1 cellular context compared by ENCODE assay signal in genomic region chr17:58412064-58412703, GRCh38.
TF ChIP-seq lines count a peak whose summit lies in the region.

No MANE protein-coding gene starts in this region.

TF ChIP-seq in HepG2, 621 proteins besides CTCF, POLR2A, EP300 and RAD21:
- TF ChIP-seq RBFOX2 (IDR thresholded peaks at IDR 0.05; ENCODE audit: low read depth, low read length) (peak; percentile 83), SP1 (IDR thresholded peaks at IDR 0.05) (no peak), SP1 (CRISPR knock-in tag; IDR thresholded peaks at IDR 0.05) (no peak), CENPX (CRISPR knock-in tag; IDR thresholded peaks at IDR 0.05) (no peak), HNRNPL (IDR thresholded peaks at IDR 0.05; ENCODE audit: low read depth, low read length) (0 out of 2 replicates have a peak, but pooled peaks have one; percentile 35), AGO2 (optimal IDR thresholded peaks at IDR 0.05; ENCODE audit: low read depth, low read length) (peak; percentile 63), ZHX2 (IDR thresholded peaks at IDR 0.05; ENCODE audit: low read depth) (no peak), ZHX2 (CRISPR knock-in tag; IDR thresholded peaks at IDR 0.05; ENCODE audit: borderline replicate concordance) (no peak), GPN1 (CRISPR knock-in tag; IDR thresholded peaks at IDR 0.05; ENCODE audit: borderline replicate concordance) (no peak)
